ENCODE assay signal across 17 cellular contexts in genomic region chr2:222912776-222913175, GRCh38. TPM values are rescaled to one million over a fixed set of nuclear protein-coding genes. Genes with fewer than 3 reads are reported as not detected.
A peak's percentile ranks its signal among the peaks of the same experiment; 100 is the strongest.
DNase-seq lines count a peak whose midpoint lies in the region; ATAC-seq and TF ChIP-seq lines count a peak whose summit lies in the region.
"Had no signal": no experiment of that assay in that cellular context is flagged by ENCODE, and none has a peak within 500 bp of the region (broad histone marks: within the 10 kb centered on the region; RNA-seq: fewer than 3 reads in every experiment).

No MANE protein-coding gene starts in this region.

- no peaks in the 10 kb centered on the region for H3K9me2 ChIP-seq in DOHH2 (replicated peaks; ENCODE audit: control insufficient read depth, low read length)
- no peaks in the 10 kb centered on the region for H3K9me2 ChIP-seq in OCI-LY7 (ENCODE audit: insufficient read depth, low read length)

- TF ChIP-seq CTCF in DOHH2 (IDR thresholded peaks at IDR 0.05; ENCODE audit: low read depth, low read length, poor library complexity, severe bottlenecking) = no peak
- no peak for TF ChIP-seq CTCF in OCI-LY7 (conservative IDR thresholded peaks at IDR 0.05; ENCODE audit: low read length)
- TF ChIP-seq CTCF in neutrophil (IDR thresholded peaks at IDR 0.05) = no peak
- TF ChIP-seq CTCF in natural killer cell (IDR thresholded peaks at IDR 0.05) = no peak

- peaks cover 35% of the 10 kb centered on the region for H3F3A ChIP-seq in DOHH2 (ENCODE audit: control insufficient read depth, insufficient read depth)

- H3K79me2 ChIP-seq in DOHH2 (ENCODE audit: control insufficient read depth, low read length) = peaks cover 63% of the 10 kb centered on the region
- H3K79me2 ChIP-seq in OCI-LY7 (ENCODE audit: insufficient read depth, low read depth, low read length) = peaks cover 69% of the 10 kb centered on the region; the same call in 1 of the 2 replicates

- H3K9me3 Mint-ChIP-seq in natural killer cell = no peaks in the 10 kb centered on the region
- H3K9me3 Mint-ChIP-seq: naive thymus-derived CD8-positive, alpha-beta T cell; T-cell had no signal

- H4K20me1 ChIP-seq in DOHH2 (ENCODE audit: control insufficient read depth, insufficient read depth, low read depth, low read length) = no peaks in the 10 kb centered on the region
- H4K20me1 ChIP-seq in OCI-LY7 (ENCODE audit: insufficient read depth, low read length) = no peaks in the 10 kb centered on the region

- ATAC-seq in GM19455 (IDR thresholded peaks at IDR 0.05; ENCODE audit: unreplicated experiment) (peak; percentile 6), GM18907 (IDR thresholded peaks at IDR 0.05; ENCODE audit: unreplicated experiment) (no peak), natural killer cell (no peak)
- ATAC-seq: body of pancreas, PC-3, T-cell had no signal

- CTCF ChIA-PET in OCI-LY7 (lab: Charles Lee; ENCODE audit: unreplicated experiment) = interaction anchor here (0.8 to 1.2 kb wide), 4 partner anchors 9 to 258 kb away, joined by 3 to 4 read pairs (median 3); no protein-coding TSS in a partner anchor

- peaks cover 73% of the 10 kb centered on the region for H3K4me1 ChIP-seq in DOHH2 (ENCODE audit: control insufficient read depth, low read length)
- peaks cover 69% of the 10 kb centered on the region for H3K4me1 ChIP-seq in OCI-LY7 (ENCODE audit: insufficient read depth, low read length, poor library complexity, severe bottlenecking)
- H3K4me1 ChIP-seq in neutrophil (ENCODE audit: control insufficient read depth in 1 of 2, insufficient read depth in 1 of 2, low read depth in 1 of 2, low read length in 1 of 2) = peaks cover 37 to 40% of the 10 kb centered on the region in 2 experiments
- H3K4me1 ChIP-seq: vagina had no signal

- H3K27me3 ChIP-seq in DOHH2 (ENCODE audit: control insufficient read depth, low read length) (no peaks in the 10 kb centered on the region), neutrophil (no peaks in the 10 kb centered on the region)
- H3K27me3 ChIP-seq: body of pancreas, left lung, vagina had no signal

- H3K4me1 Mint-ChIP-seq in natural killer cell = peaks cover 24 to 25% of the 10 kb centered on the region in 2 donors

- no peaks in the 10 kb centered on the region for H3K27me3 Mint-ChIP-seq in natural killer cell (ENCODE audit: low read depth in 2 of 2)
- H3K27me3 Mint-ChIP-seq: naive thymus-derived CD8-positive, alpha-beta T cell; T-cell had no signal

- H3K4me2 ChIP-seq in DOHH2 (ENCODE audit: low read length) (peak overlapping the region; percentile 100), OCI-LY7 (ENCODE audit: low read length) (peak overlapping the region; percentile 86)

- H3K9me3 ChIP-seq in DOHH2 (ENCODE audit: control insufficient read depth, insufficient read depth, low read length) = no peaks in the 10 kb centered on the region
- H3K9me3 ChIP-seq in OCI-LY7 (ENCODE audit: low read length) = no peaks in the 10 kb centered on the region
- no peaks in the 10 kb centered on the region for H3K9me3 ChIP-seq in neutrophil
- H3K9me3 ChIP-seq: body of pancreas, left lung, vagina had no signal

- H3K36me3 Mint-ChIP-seq in natural killer cell = no peaks in the 10 kb centered on the region

- H3K4me3 Mint-ChIP-seq in natural killer cell = no peak overlapping the region
- H3K4me3 Mint-ChIP-seq: T-cell had no signal

- BruUV-seq in OCI-LY7 (replicated peaks; lab: Mats Ljungman, UMichigan) = no TSS peak

- intact Hi-C loops in OCI-LY7 (cut with micrococcal nuclease; ENCODE audit: unreplicated experiment) = loop anchor here (1.0 to 10.0 kb wide), 5 partner anchors 52 to 922 kb away; partner anchors contain the start of genes ACSL3, AP1S3 and FARSB
- intact Hi-C loops in natural killer cell (cut with micrococcal nuclease) = no loop called here

- H3K4me3 ChIP-seq in DOHH2 (ENCODE audit: low read length) = peak overlapping the region; percentile 81
- peak overlapping the region; percentile 57 for H3K4me3 ChIP-seq in OCI-LY7 (ENCODE audit: low read depth, low read length, poor library complexity, severe bottlenecking)
- H3K4me3 ChIP-seq in neutrophil (ENCODE audit: low read depth in 1 of 2, low read length in 1 of 2) = peak overlapping the region in 1 of 2 experiments; percentile 15
- H3K4me3 ChIP-seq: body of pancreas, left lung, vagina had no signal

- H3K27ac Mint-ChIP-seq in natural killer cell = no peak overlapping the region
- H3K27ac Mint-ChIP-seq: T-cell had no signal

- H3K27ac ChIP-seq in DOHH2 (ENCODE audit: low read depth, low read length) (peak overlapping the region; percentile 100), OCI-LY7 (ENCODE audit: low read depth, low read length, poor library complexity, severe bottlenecking) (peak overlapping the region; percentile 98), neutrophil (peak overlapping the region; percentile 86)
- H3K27ac ChIP-seq: body of pancreas, vagina had no signal

- DNase-seq in OCI-LY7 (ENCODE audit: low spot score) (peak; percentile 49), dedifferentiated amniotic fluid mesenchymal stem cell (ENCODE audit: extremely low spot score) (no peak), NCI-H82 (lab: John Stamatoyannopoulos, UW) (no peak), natural killer cell (no peak)
- DNase-seq: activated gamma-delta T cell treated with Interleukin-2 at 50 U/mL for 16 hours, left lung, NCI-H1436 treated with DMSO at 0.1 percent for 48 hours, NCI-H226, PC-3 had no signal

- peak overlapping the region; percentile 38; the same call in 1 of the 2 replicates for H2AFZ ChIP-seq in OCI-LY7 (ENCODE audit: low read length)

- H3K36me3 ChIP-seq in DOHH2 (ENCODE audit: control insufficient read depth, low read length) (peaks cover 59% of the 10 kb centered on the region), OCI-LY7 (ENCODE audit: insufficient read depth, low read length) (peaks cover 37% of the 10 kb centered on the region), neutrophil (peaks cover 27% of the 10 kb centered on the region)

- POLR2A ChIA-PET in OCI-LY7 (lab: Charles Lee) = interaction anchor here (0.6 to 3.5 kb wide), 29 partner anchors 11 to 611 kb away, joined by 3 to 19 read pairs (median 4); partner anchors contain the start of gene ACSL3

RNA-seq across cellular contexts. Expression of gene ACSL3, which starts 51.9 kb away (rescaled TPM):
- 62.6 and 65.6 TPM in 2 replicates for total RNA-seq in OCI-LY7 (2014; rRNA removed; shearing (Covaris generic))
- 83.2 and 83.4 TPM in 2 replicates for total RNA-seq in OCI-LY7 (2022)
- 10 to 100 TPM; 55.4 to 86.6 (median 66.7) TPM for total RNA-seq in natural killer cell
